ENCODE assay signal across 11 cellular contexts in genomic region chr16:85715169-85716015, GRCh38. TPM values are rescaled to one million over a fixed set of nuclear protein-coding genes. Genes with fewer than 3 reads are reported as not detected.
DNase-seq lines count a peak whose midpoint lies in the region; ATAC-seq and TF ChIP-seq lines count a peak whose summit lies in the region.
"Had no signal": no experiment of that assay in that cellular context is flagged by ENCODE, and none has a peak within 500 bp of the region (broad histone marks: within the 10 kb centered on the region; RNA-seq: fewer than 3 reads in every experiment).

No MANE protein-coding gene starts in this region.

- no peak overlapping the region for H3K4me3 ChIP-seq in RWPE2 (ENCODE audit: severe bottlenecking)
- H3K4me3 ChIP-seq in BE2C (ENCODE audit: low read depth, low read length) = no peak overlapping the region

- H3K36me3 ChIP-seq in RWPE2 (ENCODE audit: low read depth) (peaks cover 88% of the 10 kb centered on the region), BE2C (no peaks in the 10 kb centered on the region)

- H3K9me3 ChIP-seq in RWPE2 (ENCODE audit: severe bottlenecking) (no peaks in the 10 kb centered on the region), BE2C (no peaks in the 10 kb centered on the region; the same call in 1 of the 2 replicates)

- no peaks in the 10 kb centered on the region for H3K27me3 ChIP-seq in RWPE2 (ENCODE audit: insufficient read depth, poor library complexity, severe bottlenecking)
- no peaks in the 10 kb centered on the region for H3K27me3 ChIP-seq in BE2C

- ATAC-seq in RWPE2 (ENCODE audit: low read depth) (no peak), HG02884 (IDR thresholded peaks at IDR 0.05; ENCODE audit: unreplicated experiment) (no peak), GM21447 (IDR thresholded peaks at IDR 0.05; ENCODE audit: unreplicated experiment) (no peak)

- DNase-seq in DMS 273 treated with DMSO at 0.1 percent for 48 hours (lab: John Stamatoyannopoulos, UW) (peak; percentile 47), NCI-H1417 (lab: John Stamatoyannopoulos, UW) (peak; percentile 85 to 96 (median 87)), RWPE2 (ENCODE audit: low spot score) (peak; percentile 51), left kidney (ENCODE audit: low read depth, low spot score) (peak; percentile 48), BE2C (no peak), HuH-7 (ENCODE audit: low spot score) (no peak)
- DNase-seq: CD4-positive, alpha-beta T cell; cortex of kidney; kidney had no signal

- TF ChIP-seq CTCF in RWPE2 (IDR thresholded peaks at IDR 0.05; ENCODE audit: poor library complexity, severe bottlenecking) (no peak), BE2C (IDR thresholded peaks at IDR 0.05; ENCODE audit: low read depth, low read length) (no peak)

- H3K4me1 ChIP-seq in RWPE2 (ENCODE audit: insufficient read depth, poor library complexity, severe bottlenecking) (peaks cover 34% of the 10 kb centered on the region), BE2C (peaks cover 11% of the 10 kb centered on the region)

- H3K27ac ChIP-seq in RWPE2 (ENCODE audit: poor library complexity, severe bottlenecking) = peak overlapping the region; percentile 62

RNA-seq across cellular contexts. Expression of gene GINS2, which starts 26.6 kb away (rescaled TPM):
- polyA plus RNA-seq in BE2C (2012; ENCODE audit: insufficient read depth, insufficient read length, low read depth) = 6.0 TPM

RNA-seq across cellular contexts. Expression of gene C16orf74, which starts 35.5 kb away (rescaled TPM):
- polyA plus RNA-seq in BE2C (2012; ENCODE audit: insufficient read depth, insufficient read length, low read depth) = 1.4 TPM

Comparison
In these comparisons a context has a peak if more than half of its experiments do, and no peak if none do; other contexts are left out.
1. DNase-seq: peak in DMS 273 treated with DMSO at 0.1 percent for 48 hours (single experiment), NCI-H1417 (3 of 3), RWPE2 (single experiment) and left kidney (single experiment); none in BE2C (single experiment) and HuH-7 (single experiment).